Comparison of ENCODE assay signal across 1 cellular context in genomic region chr4:16329132-16329796, GRCh38.
TF ChIP-seq lines count a peak whose summit lies in the region.

No MANE protein-coding gene starts in this region.

TF ChIP-seq in WTC11, 78 proteins besides CTCF, POLR2A, EP300 and RAD21 (continued from another document):
- TF ChIP-seq ZNF281 (CRISPR knock-in tag; IDR thresholded peaks at IDR 0.05) = no peak
- no peak for TF ChIP-seq ZNF423 (CRISPR knock-in tag; IDR thresholded peaks at IDR 0.05)
- TF ChIP-seq SP1 (CRISPR knock-in tag; conservative IDR thresholded peaks at IDR 0.05) = no peak
- TF ChIP-seq FOXK1 (CRISPR knock-in tag; IDR thresholded peaks at IDR 0.05) = no peak
- TF ChIP-seq FOXP4 (CRISPR knock-in tag; IDR thresholded peaks at IDR 0.05) = no peak
- no peak for TF ChIP-seq ZNF416 (CRISPR knock-in tag; IDR thresholded peaks at IDR 0.05)
- TF ChIP-seq SOX15 (CRISPR knock-in tag; IDR thresholded peaks at IDR 0.05) = no peak
